ENCODE assay signal across 2 cellular contexts in genomic region chr2:182890773-182891381, GRCh38.
TF ChIP-seq lines count a peak whose summit lies in the region.

No MANE protein-coding gene starts in this region.

TF ChIP-seq in SK-N-SH treated with all-trans-retinoic acid at 6 μM for 48 hours, 23 proteins besides CTCF, POLR2A, EP300 and RAD21 (continued from another document):
- TF ChIP-seq POU6F1 (CRISPR knock-in tag; IDR thresholded peaks at IDR 0.05; ENCODE audit: borderline replicate concordance, low read depth): no peak
- TF ChIP-seq CSDC2 (CRISPR knock-in tag; IDR thresholded peaks at IDR 0.05): no peak

TF ChIP-seq in HepG2, 621 proteins besides CTCF, POLR2A, EP300 and RAD21 (continued from another document and continues in another):
- TF ChIP-seq ISL2 (CRISPR knock-in tag; IDR thresholded peaks at IDR 0.05) (0 out of 2 replicates have a peak, but pooled peaks have one; percentile 55), SALL1 (CRISPR knock-in tag; IDR thresholded peaks at IDR 0.05) (peak; percentile 27; the same call in 1 of the 2 replicates), ZNF788 (CRISPR knock-in tag; IDR thresholded peaks at IDR 0.05; ENCODE audit: borderline replicate concordance) (no peak), KDM5A (IDR thresholded peaks at IDR 0.05; ENCODE audit: borderline replicate concordance, low read length) (peak; percentile 38; the same call in 1 of the 2 replicates), SP140L (CRISPR knock-in tag; IDR thresholded peaks at IDR 0.05; ENCODE audit: borderline replicate concordance) (0 out of 2 replicates have a peak, but pooled peaks have one; percentile 24), CBFB (CRISPR knock-in tag; IDR thresholded peaks at IDR 0.05) (no peak), ZNF354B (CRISPR knock-in tag; IDR thresholded peaks at IDR 0.05) (no peak), HNRNPUL1 (IDR thresholded peaks at IDR 0.05; ENCODE audit: low read depth, low read length) (peak; percentile 96), TBX3 (IDR thresholded peaks at IDR 0.05; ENCODE audit: borderline replicate concordance) (0 out of 2 replicates have a peak, but pooled peaks have one; percentile 26), STAG1 (CRISPR knock-in tag; IDR thresholded peaks at IDR 0.05) (no peak), ZNF784 (CRISPR knock-in tag; IDR thresholded peaks at IDR 0.05; ENCODE audit: borderline replicate concordance) (no peak; the same call in 1 of the 2 replicates), BCL6 (CRISPR knock-in tag; IDR thresholded peaks at IDR 0.05) (peak; percentile 66), ZNF703 (CRISPR knock-in tag; IDR thresholded peaks at IDR 0.05; ENCODE audit: borderline replicate concordance) (no peak), ZNF510 (CRISPR knock-in tag; IDR thresholded peaks at IDR 0.05; ENCODE audit: low read depth) (no peak), ZNF790 (CRISPR knock-in tag; IDR thresholded peaks at IDR 0.05; ENCODE audit: borderline replicate concordance) (no peak), KDM6A (CRISPR knock-in tag; IDR thresholded peaks at IDR 0.05; ENCODE audit: low read depth) (peak; percentile 73), MEIS1 (CRISPR knock-in tag; IDR thresholded peaks at IDR 0.05; ENCODE audit: borderline replicate concordance) (no peak), HOMEZ (CRISPR knock-in tag; IDR thresholded peaks at IDR 0.05; ENCODE audit: low read depth) (peak; percentile 74; the same call in 1 of the 2 replicates), NCOR1 (IDR thresholded peaks at IDR 0.05; ENCODE audit: borderline replicate concordance, low read length) (peak; percentile 98), GATAD2A (CRISPR knock-in tag; IDR thresholded peaks at IDR 0.05) (peak; percentile 90), EZH2 (conservative IDR thresholded peaks at IDR 0.05; ENCODE audit: low read depth, low read length) (no peak), MIER2 (CRISPR knock-in tag; IDR thresholded peaks at IDR 0.05) (no peak), NCOA2 (CRISPR knock-in tag; IDR thresholded peaks at IDR 0.05) (peak; percentile 38; the same call in 1 of the 2 replicates), ARID5B (CRISPR knock-in tag; IDR thresholded peaks at IDR 0.05) (peak; percentile 84), ZNF263 (CRISPR knock-in tag; IDR thresholded peaks at IDR 0.05) (no peak), FOXA3 (CRISPR knock-in tag; IDR thresholded peaks at IDR 0.05) (0 out of 2 replicates have a peak, but pooled peaks have one; percentile 29), ASH2L (IDR thresholded peaks at IDR 0.05; ENCODE audit: insufficient read length, low read depth, low read length) (peak; percentile 71), PPARG (CRISPR knock-in tag; conservative IDR thresholded peaks at IDR 0.05) (peak; percentile 69), KDM4B (CRISPR knock-in tag; IDR thresholded peaks at IDR 0.05) (no peak), REPIN1 (CRISPR knock-in tag; IDR thresholded peaks at IDR 0.05; ENCODE audit: borderline replicate concordance, low read depth) (peak; percentile 23; the same call in 1 of the 2 replicates), ZFP36 (IDR thresholded peaks at IDR 0.05; ENCODE audit: borderline replicate concordance, low read depth, low read length, partially characterized antibody) (no peak), GFI1 (CRISPR knock-in tag; IDR thresholded peaks at IDR 0.05; ENCODE audit: borderline replicate concordance) (peak; percentile 61; the same call in 1 of the 2 replicates), MAFG (CRISPR knock-in tag; IDR thresholded peaks at IDR 0.05) (no peak), ZKSCAN1 (IDR thresholded peaks at IDR 0.05; ENCODE audit: low read length) (no peak), SOX13 (IDR thresholded peaks at IDR 0.05) (no peak), SOX13 (CRISPR knock-in tag; conservative IDR thresholded peaks at IDR 0.05 in 1 of 2, IDR thresholded peaks at IDR 0.05 in 1 of 2) (peak in 1 of 2 experiments; percentile 64; a peak in 2 of 4 replicates), SMARCC2 (IDR thresholded peaks at IDR 0.05) (no peak), NR2F2 (IDR thresholded peaks at IDR 0.05; ENCODE audit: borderline replicate concordance, low read depth) (peak; percentile 72), RCOR2 (CRISPR knock-in tag; IDR thresholded peaks at IDR 0.05) (0 out of 2 replicates have a peak, but pooled peaks have one; percentile 38), FOXP4 (CRISPR knock-in tag; IDR thresholded peaks at IDR 0.05) (0 out of 2 replicates have a peak, but pooled peaks have one; percentile 50), ZNF10 (CRISPR knock-in tag; IDR thresholded peaks at IDR 0.05; ENCODE audit: borderline replicate concordance, low read depth) (no peak), ZNF441 (CRISPR knock-in tag; IDR thresholded peaks at IDR 0.05; ENCODE audit: borderline replicate concordance) (no peak), CREB1 (IDR thresholded peaks at IDR 0.05) (no peak), CREB1 (CRISPR knock-in tag; IDR thresholded peaks at IDR 0.05) (peak; percentile 49; the same call in 1 of the 2 replicates), HMGXB4 (CRISPR knock-in tag; IDR thresholded peaks at IDR 0.05; ENCODE audit: borderline replicate concordance in 1 of 2, low read depth in 1 of 2) (no peak), ARNTL (CRISPR knock-in tag; IDR thresholded peaks at IDR 0.05) (no peak), KAT8 (CRISPR knock-in tag; IDR thresholded peaks at IDR 0.05) (no peak; the same call in 1 of the 2 replicates), NR0B2 (CRISPR knock-in tag; IDR thresholded peaks at IDR 0.05) (no peak), ZNF282 (IDR thresholded peaks at IDR 0.05; ENCODE audit: partially characterized antibody) (no peak)
- TF ChIP-seq, protein P1, sequence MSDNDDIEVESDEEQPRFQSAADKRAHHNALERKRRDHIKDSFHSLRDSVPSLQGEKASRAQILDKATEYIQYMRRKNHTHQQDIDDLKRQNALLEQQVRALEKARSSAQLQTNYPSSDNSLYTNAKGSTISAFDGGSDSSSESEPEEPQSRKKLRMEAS (IDR thresholded peaks at IDR 0.05): 0 out of 2 replicates have a peak, but pooled peaks have one; percentile 20
- TF ChIP-seq, protein P2, sequence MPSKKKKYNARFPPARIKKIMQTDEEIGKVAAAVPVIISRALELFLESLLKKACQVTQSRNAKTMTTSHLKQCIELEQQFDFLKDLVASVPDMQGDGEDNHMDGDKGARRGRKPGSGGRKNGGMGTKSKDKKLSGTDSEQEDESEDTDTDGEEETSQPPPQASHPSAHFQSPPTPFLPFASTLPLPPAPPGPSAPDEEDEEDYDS (CRISPR knock-in tag; IDR thresholded peaks at IDR 0.05): 0 out of 2 replicates have a peak, but pooled peaks have one; percentile 11
- TF ChIP-seq, protein P3, sequence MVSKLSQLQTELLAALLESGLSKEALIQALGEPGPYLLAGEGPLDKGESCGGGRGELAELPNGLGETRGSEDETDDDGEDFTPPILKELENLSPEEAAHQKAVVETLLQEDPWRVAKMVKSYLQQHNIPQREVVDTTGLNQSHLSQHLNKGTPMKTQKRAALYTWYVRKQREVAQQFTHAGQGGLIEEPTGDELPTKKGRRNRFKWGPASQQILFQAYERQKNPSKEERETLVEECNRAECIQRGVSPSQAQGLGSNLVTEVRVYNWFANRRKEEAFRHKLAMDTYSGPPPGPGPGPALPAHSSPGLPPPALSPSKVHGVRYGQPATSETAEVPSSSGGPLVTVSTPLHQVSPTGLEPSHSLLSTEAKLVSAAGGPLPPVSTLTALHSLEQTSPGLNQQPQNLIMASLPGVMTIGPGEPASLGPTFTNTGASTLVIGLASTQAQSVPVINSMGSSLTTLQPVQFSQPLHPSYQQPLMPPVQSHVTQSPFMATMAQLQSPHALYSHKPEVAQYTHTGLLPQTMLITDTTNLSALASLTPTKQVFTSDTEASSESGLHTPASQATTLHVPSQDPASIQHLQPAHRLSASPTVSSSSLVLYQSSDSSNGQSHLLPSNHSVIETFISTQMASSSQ (IDR thresholded peaks at IDR 0.05; ENCODE audit: low read depth): peak; percentile 92
- TF ChIP-seq, protein P3 (CRISPR knock-in tag; IDR thresholded peaks at IDR 0.05; ENCODE audit: borderline replicate concordance): peak; percentile 89
